ENCODE assay signal across 8 cellular contexts in the genomic region with DNA sequence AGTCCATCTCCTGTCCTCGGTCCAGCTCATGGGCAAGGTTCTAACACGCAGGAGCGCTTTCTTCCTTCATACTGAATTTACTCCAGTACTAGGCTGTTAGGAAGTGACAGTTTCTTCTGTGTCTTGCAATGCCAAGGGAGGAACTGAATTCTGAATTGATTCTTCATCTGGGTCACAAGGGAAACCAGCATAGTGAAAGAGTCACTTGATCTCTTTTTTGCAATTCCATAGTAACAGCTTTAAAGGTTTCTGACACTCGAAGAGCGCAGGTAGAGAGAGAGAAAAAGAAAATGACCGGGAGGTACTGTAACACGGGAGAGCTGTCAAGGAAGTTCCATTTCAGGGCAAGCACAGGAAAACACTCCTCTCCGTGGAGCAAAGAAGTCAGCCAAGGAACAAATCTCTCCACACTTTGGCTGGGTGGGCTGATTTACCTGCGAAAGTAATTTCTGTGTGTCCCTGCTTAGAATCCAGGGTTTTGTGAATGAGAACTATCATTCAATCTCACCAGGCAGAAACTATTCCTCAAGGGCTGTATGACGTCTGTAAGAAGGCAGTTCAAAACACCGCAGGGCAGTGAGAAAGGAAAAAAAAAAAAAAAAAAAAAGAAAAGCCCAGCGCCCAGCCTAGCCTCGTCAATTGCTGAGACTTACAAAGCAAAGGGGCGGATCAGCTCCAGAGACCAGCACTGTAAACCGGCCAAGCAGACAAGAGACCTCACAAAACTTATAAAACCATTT.
DNase-seq lines count a peak whose midpoint lies in the region; ATAC-seq and TF ChIP-seq lines count a peak whose summit lies in the region.

No MANE protein-coding gene starts in this region.

- H3K4me3 ChIP-seq in coronary artery = peak overlapping the region; percentile 66

- no peak for TF ChIP-seq CTCF in coronary artery (IDR thresholded peaks at IDR 0.05)

- peak overlapping the region in 1 of 2 donors; percentile 60 for H3K27ac ChIP-seq in coronary artery

- ATAC-seq in left lobe of liver (peak; percentile 47), GM19452 (IDR thresholded peaks at IDR 0.05; ENCODE audit: unreplicated experiment) (no peak), GM21515 (IDR thresholded peaks at IDR 0.05; ENCODE audit: unreplicated experiment) (no peak)
- ATAC-seq in stimulated activated naive B cell treated with anti-CD40 and anti-IgM and Interleukin-4, amounts not matched to agents 10 μg/mL and 1 μg/mL and 100 μg/mL, for 72 hours (replicated peaks) = peak; percentile 75 to 79
- no peak for ATAC-seq in activated CD4-positive, CD25-positive, alpha-beta regulatory T cell treated with anti-CD3 and anti-CD28 coated beads, Interleukin-2, amount 50 U/mL, for 24 hours

- H3K9me3 Mint-ChIP-seq in stimulated activated naive B cell treated with anti-CD40 and anti-IgM and Interleukin-4, amounts not matched to agents 10 μg/mL and 1 μg/mL and 100 μg/mL, for 72 hours = no peaks in the 10 kb centered on the region

- peak overlapping the region; percentile 82 to 89 for H3K4me3 Mint-ChIP-seq in stimulated activated naive B cell treated with anti-CD40 and anti-IgM and Interleukin-4, amounts not matched to agents 10 μg/mL and 1 μg/mL and 100 μg/mL, for 72 hours

- peak overlapping the region; percentile 22 for H3K27ac Mint-ChIP-seq in stimulated activated naive B cell treated with anti-CD40 and anti-IgM and Interleukin-4, amounts not matched to agents 10 μg/mL and 1 μg/mL and 100 μg/mL, for 72 hours

- DNase-seq in Ammon's horn (ENCODE audit: low spot score) (peak; percentile 19), M059J (ENCODE audit: low read depth) (peak; percentile 90), coronary artery (ENCODE audit: low spot score) (no peak), left lobe of liver (ENCODE audit: low spot score) (no peak)
- DNase-seq in stimulated activated naive B cell treated with anti-CD40 and anti-IgM and Interleukin-4, amounts not matched to agents 10 μg/mL and 1 μg/mL and 100 μg/mL, for 72 hours = no peak

- H3K4me1 Mint-ChIP-seq in stimulated activated naive B cell treated with anti-CD40 and anti-IgM and Interleukin-4, amounts not matched to agents 10 μg/mL and 1 μg/mL and 100 μg/mL, for 72 hours = peaks cover 10 to 22% of the 10 kb centered on the region in 2 donors

- H3K27me3 Mint-ChIP-seq in stimulated activated naive B cell treated with anti-CD40 and anti-IgM and Interleukin-4, amounts not matched to agents 10 μg/mL and 1 μg/mL and 100 μg/mL, for 72 hours = peaks cover 9 to 11% of the 10 kb centered on the region in 2 donors

- H3K36me3 Mint-ChIP-seq in stimulated activated naive B cell treated with anti-CD40 and anti-IgM and Interleukin-4, amounts not matched to agents 10 μg/mL and 1 μg/mL and 100 μg/mL, for 72 hours = no peaks in the 10 kb centered on the region

Comparison
In these comparisons a context has a peak if more than half of its experiments do, and no peak if none do; other contexts are left out.
1. DNase-seq: peak in Ammon's horn (single experiment) and M059J (single experiment); none in coronary artery (single experiment), left lobe of liver (single experiment) and stimulated activated naive B cell treated with anti-CD40 and anti-IgM and Interleukin-4, amounts not matched to agents 10 μg/mL and 1 μg/mL and 100 μg/mL, for 72 hours (single experiment).
2. ATAC-seq: peak in left lobe of liver (single experiment) and stimulated activated naive B cell treated with anti-CD40 and anti-IgM and Interleukin-4, amounts not matched to agents 10 μg/mL and 1 μg/mL and 100 μg/mL, for 72 hours (2 of 2); none in GM19452 (single experiment), activated CD4-positive, CD25-positive, alpha-beta regulatory T cell treated with anti-CD3 and anti-CD28 coated beads, Interleukin-2, amount 50 U/mL, for 24 hours (0 of 2) and GM21515 (single experiment).